In the genomic region with DNA sequence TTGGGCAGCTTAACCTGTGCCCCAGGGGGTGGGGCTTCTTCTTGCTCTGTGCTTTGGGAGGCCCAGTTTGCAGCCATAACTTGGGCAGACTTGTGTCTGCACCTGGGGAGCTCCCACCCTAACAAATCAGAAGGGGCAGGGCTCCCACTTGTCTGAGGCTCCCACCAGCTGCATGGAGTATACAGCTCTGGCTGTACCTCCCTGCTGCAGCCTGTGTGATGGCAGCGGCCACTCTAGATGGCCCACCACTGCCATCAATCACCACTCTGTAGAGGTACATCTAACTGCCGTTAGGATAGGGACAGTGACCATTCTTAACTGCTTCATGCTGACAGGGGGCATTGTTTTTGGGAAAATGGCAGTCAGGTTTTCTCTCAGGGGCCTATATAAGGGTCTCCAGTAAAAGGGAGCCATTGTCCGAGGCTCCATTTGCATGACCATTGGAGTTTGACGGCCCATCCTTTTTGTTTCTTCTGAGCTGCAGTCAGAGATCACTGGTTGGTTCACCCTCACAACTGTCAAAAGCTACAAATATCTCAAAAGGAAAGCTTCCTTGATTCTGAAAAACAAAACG, we compare ENCODE assay signal across 23 cellular contexts. TPM values are rescaled to one million over a fixed set of nuclear protein-coding genes. Genes with fewer than 3 reads are reported as not detected.
"Had no signal": no experiment of that assay in that cellular context is flagged by ENCODE, and none has a peak within 500 bp of the region (broad histone marks: within the 10 kb centered on the region; RNA-seq: fewer than 3 reads in every experiment).

No MANE protein-coding gene starts in this region.

- H2AFZ ChIP-seq: hepatocyte had no signal

- H3K27ac ChIP-seq: coronary artery, dorsolateral prefrontal cortex, esophagus muscularis mucosa, foreskin keratinocyte, gastroesophageal sphincter, heart left ventricle, hepatocyte, left lung, lower lobe of right lung had no signal

- H3K4me3 ChIP-seq: coronary artery, dorsolateral prefrontal cortex, esophagus muscularis mucosa, gastroesophageal sphincter, heart left ventricle, hepatocyte, left lung, lower lobe of right lung, mucosa of descending colon had no signal

- ATAC-seq: foreskin keratinocyte, gastroesophageal sphincter, heart left ventricle, left cardiac atrium, left lung, left ventricle myocardium superior, mucosa of descending colon had no signal

- FAIRE-seq: colon, endothelial cell of umbilical vein, frontal cortex, islet of Langerhans, keratinocyte had no signal

- H3K79me2 ChIP-seq: hepatocyte had no signal

- DNase-seq: dermis blood vessel endothelial cell; dorsolateral prefrontal cortex; effector CD4-positive, alpha-beta T cell; effector memory CD4-positive, alpha-beta T cell; foreskin keratinocyte; heart left ventricle; left cardiac atrium; left lung; left ventricle myocardium superior; lower lobe of right lung; mesenchymal stem cell; mucosa of descending colon; naive B cell had no signal

- H3K27me3 ChIP-seq: dorsolateral prefrontal cortex, esophagus muscularis mucosa, foreskin keratinocyte, gastroesophageal sphincter, heart left ventricle, hepatocyte, left lung had no signal

- H3K36me3 ChIP-seq: esophagus muscularis mucosa, gastroesophageal sphincter, heart left ventricle, left lung, lower lobe of right lung had no signal

- H3K4me2 ChIP-seq: hepatocyte had no signal

- H3K4me1 ChIP-seq: foreskin keratinocyte, heart left ventricle, left lung, lower lobe of right lung had no signal

RNA-seq across cellular contexts. Expression of a gene that starts 42.2 kb away (rescaled TPM):
- total RNA-seq: dermis blood vessel endothelial cell, endothelial cell of umbilical vein, lung microvascular endothelial cell had no signal
